1 cellular context compared by ENCODE assay signal in the genomic region with DNA sequence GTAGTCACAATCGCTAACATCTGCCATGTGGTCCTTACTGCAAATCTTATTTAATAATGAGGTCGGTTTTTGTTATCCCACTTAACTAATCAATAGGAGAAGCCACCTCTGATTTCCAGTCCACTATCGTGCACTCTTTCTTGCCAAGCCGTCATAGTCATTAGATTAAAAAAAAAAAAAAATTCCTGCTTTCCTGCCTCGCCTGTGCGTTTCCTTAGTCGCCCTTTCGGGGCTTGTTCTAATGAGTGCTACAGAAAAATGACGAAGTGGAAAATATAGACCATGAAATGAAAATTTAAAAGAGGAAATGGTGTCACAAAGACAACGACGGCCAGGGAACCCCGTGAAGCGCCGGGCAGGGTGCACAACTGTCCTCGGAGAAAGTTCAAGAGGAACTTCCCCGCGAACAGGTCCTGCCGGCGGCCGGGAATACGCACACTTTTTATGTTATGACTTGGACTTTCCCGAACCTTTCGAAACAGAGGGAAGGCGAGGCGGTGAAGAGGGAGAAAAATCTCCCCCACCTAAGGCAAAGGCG.
TF ChIP-seq lines count a peak whose summit lies in the region.

No MANE protein-coding gene starts in this region.

TF ChIP-seq in HepG2, 621 proteins besides CTCF, POLR2A, EP300 and RAD21 (continued from another document and continues in another):
- 0 out of 4 replicates have a peak, but pooled peaks of 1 of the 2 experiments have one; percentile 6 for TF ChIP-seq KLF16 (CRISPR knock-in tag; IDR thresholded peaks at IDR 0.05)
- no peak for TF ChIP-seq HNRNPL (IDR thresholded peaks at IDR 0.05; ENCODE audit: low read depth, low read length)
- TF ChIP-seq ZNF253 (CRISPR knock-in tag; IDR thresholded peaks at IDR 0.05; ENCODE audit: borderline replicate concordance), result no peak
- TF ChIP-seq CENPT (CRISPR knock-in tag; IDR thresholded peaks at IDR 0.05; ENCODE audit: low read depth), result no peak
- no peak for TF ChIP-seq ZNF773 (CRISPR knock-in tag; IDR thresholded peaks at IDR 0.05; ENCODE audit: borderline replicate concordance)
- 0 out of 2 replicates have a peak, but pooled peaks have one; percentile 1 for TF ChIP-seq NR2C2 (CRISPR knock-in tag; IDR thresholded peaks at IDR 0.05; ENCODE audit: borderline replicate concordance)
- TF ChIP-seq, protein P1, sequence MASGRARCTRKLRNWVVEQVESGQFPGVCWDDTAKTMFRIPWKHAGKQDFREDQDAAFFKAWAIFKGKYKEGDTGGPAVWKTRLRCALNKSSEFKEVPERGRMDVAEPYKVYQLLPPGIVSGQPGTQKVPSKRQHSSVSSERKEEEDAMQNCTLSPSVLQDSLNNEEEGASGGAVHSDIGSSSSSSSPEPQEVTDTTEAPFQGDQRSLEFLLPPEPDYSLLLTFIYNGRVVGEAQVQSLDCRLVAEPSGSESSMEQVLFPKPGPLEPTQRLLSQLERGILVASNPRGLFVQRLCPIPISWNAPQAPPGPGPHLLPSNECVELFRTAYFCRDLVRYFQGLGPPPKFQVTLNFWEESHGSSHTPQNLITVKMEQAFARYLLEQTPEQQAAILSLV (CRISPR knock-in tag; IDR thresholded peaks at IDR 0.05; ENCODE audit: borderline replicate concordance), result no peak
- TF ChIP-seq, protein P2, sequence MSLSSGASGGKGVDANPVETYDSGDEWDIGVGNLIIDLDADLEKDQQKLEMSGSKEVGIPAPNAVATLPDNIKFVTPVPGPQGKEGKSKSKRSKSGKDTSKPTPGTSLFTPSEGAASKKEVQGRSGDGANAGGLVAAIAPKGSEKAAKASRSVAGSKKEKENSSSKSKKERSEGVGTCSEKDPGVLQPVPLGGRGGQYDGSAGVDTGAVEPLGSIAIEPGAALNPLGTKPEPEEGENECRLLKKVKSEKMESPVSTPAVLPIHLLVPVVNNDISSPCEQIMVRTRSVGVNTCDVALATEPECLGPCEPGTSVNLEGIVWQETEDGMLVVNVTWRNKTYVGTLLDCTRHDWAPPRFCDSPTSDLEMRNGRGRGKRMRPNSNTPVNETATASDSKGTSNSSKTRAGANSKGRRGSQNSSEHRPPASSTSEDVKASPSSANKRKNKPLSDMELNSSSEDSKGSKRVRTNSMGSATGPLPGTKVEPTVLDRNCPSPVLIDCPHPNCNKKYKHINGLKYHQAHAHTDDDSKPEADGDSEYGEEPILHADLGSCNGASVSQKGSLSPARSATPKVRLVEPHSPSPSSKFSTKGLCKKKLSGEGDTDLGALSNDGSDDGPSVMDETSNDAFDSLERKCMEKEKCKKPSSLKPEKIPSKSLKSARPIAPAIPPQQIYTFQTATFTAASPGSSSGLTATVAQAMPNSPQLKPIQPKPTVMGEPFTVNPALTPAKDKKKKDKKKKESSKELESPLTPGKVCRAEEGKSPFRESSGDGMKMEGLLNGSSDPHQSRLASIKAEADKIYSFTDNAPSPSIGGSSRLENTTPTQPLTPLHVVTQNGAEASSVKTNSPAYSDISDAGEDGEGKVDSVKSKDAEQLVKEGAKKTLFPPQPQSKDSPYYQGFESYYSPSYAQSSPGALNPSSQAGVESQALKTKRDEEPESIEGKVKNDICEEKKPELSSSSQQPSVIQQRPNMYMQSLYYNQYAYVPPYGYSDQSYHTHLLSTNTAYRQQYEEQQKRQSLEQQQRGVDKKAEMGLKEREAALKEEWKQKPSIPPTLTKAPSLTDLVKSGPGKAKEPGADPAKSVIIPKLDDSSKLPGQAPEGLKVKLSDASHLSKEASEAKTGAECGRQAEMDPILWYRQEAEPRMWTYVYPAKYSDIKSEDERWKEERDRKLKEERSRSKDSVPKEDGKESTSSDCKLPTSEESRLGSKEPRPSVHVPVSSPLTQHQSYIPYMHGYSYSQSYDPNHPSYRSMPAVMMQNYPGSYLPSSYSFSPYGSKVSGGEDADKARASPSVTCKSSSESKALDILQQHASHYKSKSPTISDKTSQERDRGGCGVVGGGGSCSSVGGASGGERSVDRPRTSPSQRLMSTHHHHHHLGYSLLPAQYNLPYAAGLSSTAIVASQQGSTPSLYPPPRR (CRISPR knock-in tag; IDR thresholded peaks at IDR 0.05; ENCODE audit: borderline replicate concordance), result no peak
- TF ChIP-seq ZNF101 (CRISPR knock-in tag; IDR thresholded peaks at IDR 0.05; ENCODE audit: borderline replicate concordance, low read depth), result no peak
- no peak for TF ChIP-seq TBP (CRISPR knock-in tag; IDR thresholded peaks at IDR 0.05)
- TF ChIP-seq, protein P3, sequence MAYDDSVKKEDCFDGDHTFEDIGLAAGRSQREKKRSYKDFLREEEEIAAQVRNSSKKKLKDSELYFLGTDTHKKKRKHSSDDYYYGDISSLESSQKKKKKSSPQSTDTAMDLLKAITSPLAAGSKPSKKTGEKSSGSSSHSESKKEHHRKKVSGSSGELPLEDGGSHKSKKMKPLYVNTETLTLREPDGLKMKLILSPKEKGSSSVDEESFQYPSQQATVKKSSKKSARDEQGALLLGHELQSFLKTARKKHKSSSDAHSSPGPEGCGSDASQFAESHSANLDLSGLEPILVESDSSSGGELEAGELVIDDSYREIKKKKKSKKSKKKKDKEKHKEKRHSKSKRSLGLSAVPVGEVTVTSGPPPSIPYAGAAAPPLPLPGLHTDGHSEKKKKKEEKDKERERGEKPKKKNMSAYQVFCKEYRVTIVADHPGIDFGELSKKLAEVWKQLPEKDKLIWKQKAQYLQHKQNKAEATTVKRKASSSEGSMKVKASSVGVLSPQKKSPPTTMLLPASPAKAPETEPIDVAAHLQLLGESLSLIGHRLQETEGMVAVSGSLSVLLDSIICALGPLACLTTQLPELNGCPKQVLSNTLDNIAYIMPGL (CRISPR knock-in tag; IDR thresholded peaks at IDR 0.05; ENCODE audit: borderline replicate concordance in 1 of 2, low read depth in 1 of 2), result no peak
- TF ChIP-seq HOXA7 (CRISPR knock-in tag; IDR thresholded peaks at IDR 0.05), result no peak
- no peak for TF ChIP-seq ATF7 (IDR thresholded peaks at IDR 0.05)
- no peak for TF ChIP-seq ATF7 (CRISPR knock-in tag; IDR thresholded peaks at IDR 0.05)
- no peak for TF ChIP-seq FIP1L1 (IDR thresholded peaks at IDR 0.05; ENCODE audit: borderline replicate concordance, insufficient read depth, low read depth, low read length)
- 0 out of 2 replicates have a peak, but pooled peaks have one; percentile 4 for TF ChIP-seq ZNF776 (CRISPR knock-in tag; IDR thresholded peaks at IDR 0.05)
- TF ChIP-seq FOXK1 (CRISPR knock-in tag; IDR thresholded peaks at IDR 0.05; ENCODE audit: borderline replicate concordance, low read depth), result no peak
- TF ChIP-seq ZNF550 (CRISPR knock-in tag; IDR thresholded peaks at IDR 0.05; ENCODE audit: borderline replicate concordance), result no peak
- no peak for TF ChIP-seq ZNF143 (CRISPR knock-in tag; IDR thresholded peaks at IDR 0.05)
- 0 out of 2 replicates have a peak, but pooled peaks have one; percentile 29 for TF ChIP-seq SPEN (CRISPR knock-in tag; IDR thresholded peaks at IDR 0.05; ENCODE audit: low read depth)
- TF ChIP-seq, protein P4, sequence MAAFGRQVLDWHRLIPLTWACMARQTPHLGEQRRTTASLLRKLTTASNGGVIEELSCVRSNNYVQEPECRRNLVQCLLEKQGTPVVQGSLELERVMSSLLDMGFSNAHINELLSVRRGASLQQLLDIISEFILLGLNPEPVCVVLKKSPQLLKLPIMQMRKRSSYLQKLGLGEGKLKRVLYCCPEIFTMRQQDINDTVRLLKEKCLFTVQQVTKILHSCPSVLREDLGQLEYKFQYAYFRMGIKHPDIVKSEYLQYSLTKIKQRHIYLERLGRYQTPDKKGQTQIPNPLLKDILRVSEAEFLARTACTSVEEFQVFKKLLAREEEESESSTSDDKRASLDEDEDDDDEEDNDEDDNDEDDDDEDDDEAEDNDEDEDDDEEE (CRISPR knock-in tag; IDR thresholded peaks at IDR 0.05), result no peak
- TF ChIP-seq AKAP8 (CRISPR knock-in tag; IDR thresholded peaks at IDR 0.05), result no peak
- TF ChIP-seq, protein P5, sequence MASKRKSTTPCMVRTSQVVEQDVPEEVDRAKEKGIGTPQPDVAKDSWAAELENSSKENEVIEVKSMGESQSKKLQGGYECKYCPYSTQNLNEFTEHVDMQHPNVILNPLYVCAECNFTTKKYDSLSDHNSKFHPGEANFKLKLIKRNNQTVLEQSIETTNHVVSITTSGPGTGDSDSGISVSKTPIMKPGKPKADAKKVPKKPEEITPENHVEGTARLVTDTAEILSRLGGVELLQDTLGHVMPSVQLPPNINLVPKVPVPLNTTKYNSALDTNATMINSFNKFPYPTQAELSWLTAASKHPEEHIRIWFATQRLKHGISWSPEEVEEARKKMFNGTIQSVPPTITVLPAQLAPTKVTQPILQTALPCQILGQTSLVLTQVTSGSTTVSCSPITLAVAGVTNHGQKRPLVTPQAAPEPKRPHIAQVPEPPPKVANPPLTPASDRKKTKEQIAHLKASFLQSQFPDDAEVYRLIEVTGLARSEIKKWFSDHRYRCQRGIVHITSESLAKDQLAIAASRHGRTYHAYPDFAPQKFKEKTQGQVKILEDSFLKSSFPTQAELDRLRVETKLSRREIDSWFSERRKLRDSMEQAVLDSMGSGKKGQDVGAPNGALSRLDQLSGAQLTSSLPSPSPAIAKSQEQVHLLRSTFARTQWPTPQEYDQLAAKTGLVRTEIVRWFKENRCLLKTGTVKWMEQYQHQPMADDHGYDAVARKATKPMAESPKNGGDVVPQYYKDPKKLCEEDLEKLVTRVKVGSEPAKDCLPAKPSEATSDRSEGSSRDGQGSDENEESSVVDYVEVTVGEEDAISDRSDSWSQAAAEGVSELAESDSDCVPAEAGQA (IDR thresholded peaks at IDR 0.05; ENCODE audit: low read depth), result no peak
- TF ChIP-seq, protein P5 (CRISPR knock-in tag; IDR thresholded peaks at IDR 0.05; ENCODE audit: borderline replicate concordance), result no peak
- TF ChIP-seq, protein P6, sequence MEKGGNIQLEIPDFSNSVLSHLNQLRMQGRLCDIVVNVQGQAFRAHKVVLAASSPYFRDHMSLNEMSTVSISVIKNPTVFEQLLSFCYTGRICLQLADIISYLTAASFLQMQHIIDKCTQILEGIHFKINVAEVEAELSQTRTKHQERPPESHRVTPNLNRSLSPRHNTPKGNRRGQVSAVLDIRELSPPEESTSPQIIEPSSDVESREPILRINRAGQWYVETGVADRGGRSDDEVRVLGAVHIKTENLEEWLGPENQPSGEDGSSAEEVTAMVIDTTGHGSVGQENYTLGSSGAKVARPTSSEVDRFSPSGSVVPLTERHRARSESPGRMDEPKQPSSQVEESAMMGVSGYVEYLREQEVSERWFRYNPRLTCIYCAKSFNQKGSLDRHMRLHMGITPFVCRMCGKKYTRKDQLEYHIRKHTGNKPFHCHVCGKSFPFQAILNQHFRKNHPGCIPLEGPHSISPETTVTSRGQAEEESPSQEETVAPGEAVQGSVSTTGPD (CRISPR knock-in tag; IDR thresholded peaks at IDR 0.05), result no peak
- TF ChIP-seq, protein P7, sequence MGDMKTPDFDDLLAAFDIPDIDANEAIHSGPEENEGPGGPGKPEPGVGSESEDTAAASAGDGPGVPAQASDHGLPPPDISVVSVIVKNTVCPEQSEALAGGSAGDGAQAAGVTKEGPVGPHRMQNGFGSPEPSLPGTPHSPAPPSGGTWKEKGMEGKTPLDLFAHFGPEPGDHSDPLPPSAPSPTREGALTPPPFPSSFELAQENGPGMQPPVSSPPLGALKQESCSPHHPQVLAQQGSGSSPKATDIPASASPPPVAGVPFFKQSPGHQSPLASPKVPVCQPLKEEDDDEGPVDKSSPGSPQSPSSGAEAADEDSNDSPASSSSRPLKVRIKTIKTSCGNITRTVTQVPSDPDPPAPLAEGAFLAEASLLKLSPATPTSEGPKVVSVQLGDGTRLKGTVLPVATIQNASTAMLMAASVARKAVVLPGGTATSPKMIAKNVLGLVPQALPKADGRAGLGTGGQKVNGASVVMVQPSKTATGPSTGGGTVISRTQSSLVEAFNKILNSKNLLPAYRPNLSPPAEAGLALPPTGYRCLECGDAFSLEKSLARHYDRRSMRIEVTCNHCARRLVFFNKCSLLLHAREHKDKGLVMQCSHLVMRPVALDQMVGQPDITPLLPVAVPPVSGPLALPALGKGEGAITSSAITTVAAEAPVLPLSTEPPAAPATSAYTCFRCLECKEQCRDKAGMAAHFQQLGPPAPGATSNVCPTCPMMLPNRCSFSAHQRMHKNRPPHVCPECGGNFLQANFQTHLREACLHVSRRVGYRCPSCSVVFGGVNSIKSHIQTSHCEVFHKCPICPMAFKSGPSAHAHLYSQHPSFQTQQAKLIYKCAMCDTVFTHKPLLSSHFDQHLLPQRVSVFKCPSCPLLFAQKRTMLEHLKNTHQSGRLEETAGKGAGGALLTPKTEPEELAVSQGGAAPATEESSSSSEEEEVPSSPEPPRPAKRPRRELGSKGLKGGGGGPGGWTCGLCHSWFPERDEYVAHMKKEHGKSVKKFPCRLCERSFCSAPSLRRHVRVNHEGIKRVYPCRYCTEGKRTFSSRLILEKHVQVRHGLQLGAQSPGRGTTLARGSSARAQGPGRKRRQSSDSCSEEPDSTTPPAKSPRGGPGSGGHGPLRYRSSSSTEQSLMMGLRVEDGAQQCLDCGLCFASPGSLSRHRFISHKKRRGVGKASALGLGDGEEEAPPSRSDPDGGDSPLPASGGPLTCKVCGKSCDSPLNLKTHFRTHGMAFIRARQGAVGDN (CRISPR knock-in tag; IDR thresholded peaks at IDR 0.05), result no peak
- TF ChIP-seq SOX5 (CRISPR knock-in tag; IDR thresholded peaks at IDR 0.05; ENCODE audit: borderline replicate concordance), result no peak
- 0 out of 2 replicates have a peak, but pooled peaks have one; percentile 25 for TF ChIP-seq RCOR2 (CRISPR knock-in tag; IDR thresholded peaks at IDR 0.05)
- no peak for TF ChIP-seq ETV6 (CRISPR knock-in tag; conservative IDR thresholded peaks at IDR 0.05)
- no peak for TF ChIP-seq FOXA1 (IDR thresholded peaks at IDR 0.05)
- TF ChIP-seq FOXA1 (CRISPR knock-in tag; IDR thresholded peaks at IDR 0.05), result no peak
